30 cellular contexts compared by ENCODE assay signal in the genomic region with DNA sequence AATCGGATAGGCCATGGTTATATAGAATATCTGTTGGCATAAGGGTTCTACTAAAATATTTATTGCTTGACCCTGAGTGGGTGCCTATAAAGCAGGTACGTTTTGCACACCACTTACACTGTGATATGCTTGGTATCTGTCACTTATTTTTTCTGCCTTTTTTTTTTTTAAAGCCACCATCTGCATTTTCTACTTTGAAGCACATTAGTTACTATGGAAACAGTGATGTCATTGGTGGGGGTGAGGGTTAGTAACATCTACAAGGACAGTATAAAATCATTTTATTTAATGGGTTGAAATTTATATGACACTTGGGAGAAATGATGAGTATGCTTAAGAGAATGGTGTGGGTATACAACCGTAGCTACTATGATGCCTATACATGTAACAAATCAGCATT.
"Had no signal": no experiment of that assay in that cellular context is flagged by ENCODE, and none has a peak within 500 bp of the region (broad histone marks: within the 10 kb centered on the region; RNA-seq: fewer than 3 reads in every experiment).

No MANE protein-coding gene starts in this region.

- ATAC-seq: activated CD4-positive, alpha-beta T cell treated with anti-CD3 and anti-CD28 coated beads for 36 hours; activated naive CD4-positive, alpha-beta T cell treated with anti-CD3 and anti-CD28 coated beads, Interleukin-2, amount 50 U/mL, for 72 hours; activated T-cell treated with anti-CD3 and anti-CD28 coated beads, Interleukin-2, amount 50 U/mL, for 72 hours; gastroesophageal sphincter had no signal

- H3K27ac ChIP-seq: ascending aorta, breast epithelium, cardiac muscle cell, colonic mucosa, epithelial cell of prostate, esophagus squamous epithelium, gastroesophageal sphincter had no signal

- H3K27me3 ChIP-seq: ascending aorta, breast epithelium, cardiac muscle cell, colonic mucosa, esophagus squamous epithelium, gastroesophageal sphincter had no signal

- FAIRE-seq: endometrium, endothelial cell of umbilical vein had no signal

- DNase-seq: activated CD4-positive, alpha-beta memory T cell treated with anti-CD3 and anti-CD28 coated beads, Interleukin-2, amount 10 ng/mL, durations not matched to agents 7 days and 5 days; activated CD4-positive, alpha-beta T cell treated with anti-CD3 and anti-CD28 coated beads for 36 hours; activated CD4-positive, alpha-beta T cell treated with anti-CD3 and anti-CD28 coated beads, Interleukin-2, amount 10 ng/mL, durations not matched to agents 24 days and 14 days; activated CD4-positive, alpha-beta T cell treated with anti-CD3 and anti-CD28 coated beads, Interleukin-2, amount 50 U/mL, for 4 hours; activated CD4-positive, CD25-positive, alpha-beta regulatory T cell; activated CD4-positive, CD25-positive, alpha-beta regulatory T cell treated with anti-CD3 and anti-CD28 coated beads, Interleukin-2, amount 50 U/mL, for 72 hours; activated CD8-positive, alpha-beta memory T cell treated with anti-CD3 and anti-CD28 coated beads, Interleukin-2, amount 50 U/mL, for 48 hours; activated gamma-delta T cell; activated naive CD4-positive, alpha-beta T cell; activated naive CD4-positive, alpha-beta T cell treated with anti-CD3 and anti-CD28 coated beads, Interleukin-2, amount 10 ng/mL, durations not matched to agents 7 days and 5 days; activated naive CD8-positive, alpha-beta T cell treated with anti-CD3 and anti-CD28 coated beads, Interleukin-2, amount 10 ng/mL, durations not matched to agents 7 days and 5 days; activated T-cell treated with anti-CD3 and anti-CD28 coated beads for 4 hours; activated T-cell treated with anti-CD3 and anti-CD28 coated beads, Interleukin-2, amount 50 U/mL, for 24 hours; activated T-cell treated with anti-CD3 and anti-CD28 coated beads, Interleukin-2, amount 50 U/mL, for 72 hours; central memory CD4-positive, alpha-beta T cell; cerebellar nuclear complex; colonic mucosa; effector CD8-positive, alpha-beta T cell; esophagus squamous epithelium; foreskin melanocyte; hippocampal formation had no signal

- H3K4me3 ChIP-seq: ascending aorta, breast epithelium, cardiac muscle cell, colonic mucosa, esophagus squamous epithelium, gastroesophageal sphincter had no signal

- H3K9me3 Mint-ChIP-seq: activated CD4-positive, alpha-beta T cell treated with anti-CD3 and anti-CD28 coated beads, Interleukin-2, amount 10 ng/mL, durations not matched to agents 24 days and 14 days; activated naive CD4-positive, alpha-beta T cell treated with anti-CD3 and anti-CD28 coated beads, Interleukin-2, amount 10 ng/mL, durations not matched to agents 7 days and 5 days; activated naive CD8-positive, alpha-beta T cell treated with anti-CD3 and anti-CD28 coated beads, Interleukin-2, amount 10 ng/mL, durations not matched to agents 7 days and 5 days; activated T-cell treated with anti-CD3 and anti-CD28 coated beads, Interleukin-2, amount 50 U/mL, for 24 hours; activated T-cell treated with anti-CD3 and anti-CD28 coated beads, Interleukin-2, amount 50 U/mL, for 72 hours; brain had no signal

- H3K27ac Mint-ChIP-seq: activated CD4-positive, alpha-beta memory T cell treated with anti-CD3 and anti-CD28 coated beads, Interleukin-2, amount 10 ng/mL, durations not matched to agents 7 days and 5 days; activated CD4-positive, alpha-beta T cell treated with anti-CD3 and anti-CD28 coated beads for 36 hours; activated CD4-positive, alpha-beta T cell treated with anti-CD3 and anti-CD28 coated beads, Interleukin-2, amount 10 ng/mL, durations not matched to agents 24 days and 14 days; activated naive CD4-positive, alpha-beta T cell treated with anti-CD3 and anti-CD28 coated beads, Interleukin-2, amount 10 ng/mL, durations not matched to agents 7 days and 5 days; activated naive CD4-positive, alpha-beta T cell treated with anti-CD3 and anti-CD28 coated beads, Interleukin-2, amount 50 U/mL, for 72 hours; activated naive CD8-positive, alpha-beta T cell treated with anti-CD3 and anti-CD28 coated beads, Interleukin-2, amount 10 ng/mL, durations not matched to agents 7 days and 5 days; activated T-cell treated with anti-CD3 and anti-CD28 coated beads, Interleukin-2, amount 50 U/mL, for 24 hours; activated T-cell treated with anti-CD3 and anti-CD28 coated beads, Interleukin-2, amount 50 U/mL, for 72 hours had no signal

- H3K4me3 Mint-ChIP-seq: activated CD4-positive, alpha-beta memory T cell treated with anti-CD3 and anti-CD28 coated beads, Interleukin-2, amount 10 ng/mL, durations not matched to agents 7 days and 5 days; activated CD4-positive, alpha-beta T cell treated with anti-CD3 and anti-CD28 coated beads for 36 hours; activated CD4-positive, alpha-beta T cell treated with anti-CD3 and anti-CD28 coated beads, Interleukin-2, amount 10 ng/mL, durations not matched to agents 24 days and 14 days; activated naive CD4-positive, alpha-beta T cell treated with anti-CD3 and anti-CD28 coated beads, Interleukin-2, amount 10 ng/mL, durations not matched to agents 7 days and 5 days; activated naive CD8-positive, alpha-beta T cell treated with anti-CD3 and anti-CD28 coated beads, Interleukin-2, amount 10 ng/mL, durations not matched to agents 7 days and 5 days; activated T-cell treated with anti-CD3 and anti-CD28 coated beads, Interleukin-2, amount 50 U/mL, for 24 hours; activated T-cell treated with anti-CD3 and anti-CD28 coated beads, Interleukin-2, amount 50 U/mL, for 72 hours had no signal

- H3K4me1 ChIP-seq: ascending aorta, breast epithelium, colonic mucosa had no signal

- H3K9me3 ChIP-seq: ascending aorta, breast epithelium, colonic mucosa, esophagus squamous epithelium, gastroesophageal sphincter had no signal

- H3K27me3 Mint-ChIP-seq: activated CD4-positive, alpha-beta memory T cell treated with anti-CD3 and anti-CD28 coated beads, Interleukin-2, amount 10 ng/mL, durations not matched to agents 7 days and 5 days; activated CD4-positive, alpha-beta T cell treated with anti-CD3 and anti-CD28 coated beads for 36 hours; activated CD4-positive, alpha-beta T cell treated with anti-CD3 and anti-CD28 coated beads, Interleukin-2, amount 10 ng/mL, durations not matched to agents 24 days and 14 days; activated naive CD4-positive, alpha-beta T cell treated with anti-CD3 and anti-CD28 coated beads, Interleukin-2, amount 10 ng/mL, durations not matched to agents 7 days and 5 days; activated T-cell treated with anti-CD3 and anti-CD28 coated beads, Interleukin-2, amount 50 U/mL, for 24 hours had no signal

- H3K36me3 ChIP-seq: ascending aorta, breast epithelium, cardiac muscle cell, colonic mucosa, gastroesophageal sphincter had no signal
